ENCODE assay signal across 12 cellular contexts in genomic region chr2:36568533-36569246, GRCh38. TPM values are rescaled to one million over a fixed set of nuclear protein-coding genes. Genes with fewer than 3 reads are reported as not detected.
DNase-seq lines count a peak whose midpoint lies in the region; ATAC-seq lines count a peak whose summit lies in the region.
"Had no signal": no experiment of that assay in that cellular context is flagged by ENCODE, and none has a peak within 500 bp of the region (broad histone marks: within the 10 kb centered on the region; RNA-seq: fewer than 3 reads in every experiment).

No MANE protein-coding gene starts in this region.

- peaks cover 9% of the 10 kb centered on the region; the same call in 1 of the 2 replicates for H3K36me3 ChIP-seq in HUES48 (ENCODE audit: control insufficient read depth, insufficient read depth, low read length)
- H3K36me3 ChIP-seq in urinary bladder (ENCODE audit: insufficient read depth), result peaks cover 2% of the 10 kb centered on the region

- 68% methylated on average over 6 of the region's 6 CpGs for WGBS in urinary bladder

- H3K4me3 ChIP-seq in HUES48 (ENCODE audit: low read depth, low read length) (no peak overlapping the region), urinary bladder (ENCODE audit: low read depth, low read length) (no peak overlapping the region)
- H3K4me3 ChIP-seq: lung had no signal

- H3K9ac ChIP-seq in HUES48 (ENCODE audit: low read depth, low read length), result no peak overlapping the region

- intact Hi-C loops in left cardiac atrium (cut with DNase I), result no loop called here

- no peaks in the 10 kb centered on the region for H3K9me3 ChIP-seq in HUES48 (ENCODE audit: control insufficient read depth, insufficient read depth, low read length)

- DNase-seq in astrocyte of the hippocampus (ENCODE audit: low read depth, low spot score) (peak; percentile 73), kidney glomerular epithelial cell (lab: John Stamatoyannopoulos, UW) (peak; percentile 37), OCI-M2 (lab: John Stamatoyannopoulos, UW; ENCODE audit: unreplicated experiment) (no peak), left cardiac atrium (no peak), NK-92 (lab: John Stamatoyannopoulos, UW; ENCODE audit: unreplicated experiment) (no peak)
- DNase-seq: activated CD4-positive, alpha-beta T cell treated with anti-CD3 and anti-CD28 coated beads for 4 hours; DND-41; OCI-M1; stimulated activated naive CD8-positive, alpha-beta T cell treated with anti-CD3 and anti-CD28 coated beads, Interleukin-15, Interleukin-2, amounts not matched to agents 100 U/mL and 50 U/mL, for 24 hours had no signal

- H3K4me1 ChIP-seq in HUES48 (ENCODE audit: control insufficient read depth, insufficient read depth, low read length) (peaks cover 31% of the 10 kb centered on the region; the same call in 1 of the 2 replicates), urinary bladder (ENCODE audit: insufficient read depth) (no peaks in the 10 kb centered on the region)

- no peaks in the 10 kb centered on the region for H3K27me3 ChIP-seq in HUES48 (ENCODE audit: control insufficient read depth, insufficient read depth, low read length)

- peak overlapping the region; percentile 36 for H3K27ac ChIP-seq in HUES48 (ENCODE audit: low read depth, low read length)
- peak overlapping the region; percentile 18 for H3K27ac ChIP-seq in urinary bladder (ENCODE audit: low read depth)

- no peak for ATAC-seq in left cardiac atrium
- ATAC-seq: stimulated activated naive CD8-positive, alpha-beta T cell treated with anti-CD3 and anti-CD28 coated beads, Interleukin-15, Interleukin-2, amounts not matched to agents 100 U/mL and 50 U/mL, for 24 hours had no signal

RNA-seq across cellular contexts. Expression of gene FEZ2, which starts 29.3 kb away (rescaled TPM):
- total RNA-seq in urinary bladder (69.6 TPM), left cardiac atrium (10 to 100 TPM; 46.5 to 68.3 TPM)
- 39.3 TPM for polyA plus RNA-seq in urinary bladder

Comparison
In these comparisons a context has a peak if more than half of its experiments do, and no peak if none do; other contexts are left out.
1. DNase-seq: peak in astrocyte of the hippocampus (single experiment) and kidney glomerular epithelial cell (single experiment); none in OCI-M2 (single experiment), left cardiac atrium (single experiment) and NK-92 (single experiment).